ENCODE assay signal across 23 cellular contexts in the genomic region with DNA sequence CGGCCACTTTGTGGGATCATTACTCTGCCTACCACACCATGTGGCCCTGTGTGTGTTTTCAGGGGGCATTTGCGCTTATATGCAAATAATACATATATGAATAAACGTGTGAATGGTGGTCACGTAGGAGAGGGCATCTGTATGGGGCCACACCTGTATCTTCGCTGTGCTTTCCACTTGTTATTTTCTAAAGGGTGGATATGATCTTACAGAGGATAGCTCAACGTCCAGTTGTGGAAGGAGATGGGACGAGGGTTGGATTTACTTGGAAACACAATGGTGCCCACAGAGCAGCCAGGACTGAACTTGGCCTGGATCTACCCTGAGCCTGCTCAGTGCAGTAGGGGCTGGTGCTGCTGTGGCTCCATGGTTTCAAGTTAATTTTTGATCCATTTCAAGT.
"Had no signal": no experiment of that assay in that cellular context is flagged by ENCODE, and none has a peak within 500 bp of the region (broad histone marks: within the 10 kb centered on the region; RNA-seq: fewer than 3 reads in every experiment).

No MANE protein-coding gene starts in this region.

- H3K27me3 ChIP-seq: pancreas, uterus had no signal

- H3K36me3 ChIP-seq: gastrocnemius medialis, left ventricle myocardium inferior, neutrophil, pancreas, stomach, tibial nerve, uterus had no signal

- ATAC-seq: gastrocnemius medialis; pancreas; psoas muscle; stimulated activated naive B cell treated with anti-CD40 and anti-IgM and Interleukin-4, amounts not matched to agents 10 μg/mL and 1 μg/mL and 100 μg/mL, for 72 hours had no signal

- H3K9me3 ChIP-seq: gastrocnemius medialis, neutrophil, pancreas, psoas muscle, uterus had no signal

- H3K4me1 ChIP-seq: gastrocnemius medialis, left ventricle myocardium inferior, pancreas, psoas muscle, stomach, tibial nerve, uterus had no signal

- H3K4me3 ChIP-seq: coronary artery, dorsolateral prefrontal cortex, gastrocnemius medialis, left ventricle myocardium inferior, pancreas, psoas muscle, smooth muscle cell, stomach, tibial nerve, uterus had no signal

- DNase-seq: activated CD4-positive, alpha-beta T cell treated with anti-CD3 and anti-CD28 coated beads, Interleukin-2, amount 10 ng/mL, durations not matched to agents 24 days and 14 days; activated CD8-positive, alpha-beta memory T cell treated with anti-CD3 and anti-CD28 coated beads, Interleukin-2, amount 50 U/mL, for 48 hours; activated naive CD4-positive, alpha-beta T cell treated with anti-CD3 and anti-CD28 coated beads, Interleukin-2, amount 50 U/mL, for 16 hours; activated T-cell treated with anti-CD3 and anti-CD28 coated beads, Interleukin-2, amount 50 U/mL, for 24 hours; anterior cingulate cortex; cerebellar nuclear complex; effector memory CD4-positive, alpha-beta T cell; erythroblast; gastrocnemius medialis; mammary epithelial cell; stimulated activated CD4-positive, alpha-beta T cell treated with anti-CD3 and anti-CD28 coated beads, Interleukin-15, amount 100 ng/mL, for 24 hours; stimulated activated CD4-positive, alpha-beta T cell treated with anti-CD3 and anti-CD28 coated beads, Interleukin-2, amount 100 ng/mL, for 24 hours; stimulated activated naive B cell treated with anti-CD40 and anti-IgM and Interleukin-4, amounts not matched to agents 10 μg/mL and 1 μg/mL and 100 μg/mL, for 72 hours; stomach; uterus had no signal

- H3K27ac ChIP-seq: coronary artery, dorsolateral prefrontal cortex, gastrocnemius medialis, left ventricle myocardium inferior, neutrophil, pancreas, psoas muscle, stomach, tibial nerve, uterus had no signal
